Comparison of ENCODE assay signal across 8 cellular contexts in genomic region chr2:62774555-62775366, GRCh38.
A peak's percentile ranks its signal among the peaks of the same experiment; 100 is the strongest.
DNase-seq lines count a peak whose midpoint lies in the region; ATAC-seq, FAIRE-seq and TF ChIP-seq lines count a peak whose summit lies in the region.

No MANE protein-coding gene starts in this region.

- H2AFZ ChIP-seq in GM23338: no peak overlapping the region

- H3K4me3 ChIP-seq in GM23338 (no peak overlapping the region), body of pancreas (no peak overlapping the region), kidney (ENCODE audit: low read length in 2 of 2) (no peak overlapping the region), vagina (no peak overlapping the region)

- H3K27ac ChIP-seq in GM23338 (ENCODE audit: low read depth) (peak overlapping the region; percentile 56; the same call in 1 of the 2 replicates), body of pancreas (peak overlapping the region in 1 of 4 donors; percentile 14), kidney (ENCODE audit: low read depth in 2 of 2, low read length in 2 of 2) (no peak overlapping the region), vagina (no peak overlapping the region)

- H3K36me3 Mint-ChIP-seq in GM23338 (ENCODE audit: low read depth): peaks cover 11% of the 10 kb centered on the region; the same call in 2 of the 3 replicates
- H3K36me3 Mint-ChIP-seq in activated naive CD8-positive, alpha-beta T cell treated with anti-CD3 and anti-CD28 coated beads, Interleukin-2, amount 50 U/mL, for 24 hours (ENCODE audit: low read depth): no peaks in the 10 kb centered on the region

- H3K36me3 ChIP-seq in GM23338 (ENCODE audit: insufficient read depth): no peaks in the 10 kb centered on the region
- no peaks in the 10 kb centered on the region for H3K36me3 ChIP-seq in body of pancreas (replicated peaks in 1 of 2; ENCODE audit: insufficient read depth in 1 of 2, low read depth in 2 of 2)
- no peaks in the 10 kb centered on the region for H3K36me3 ChIP-seq in kidney (ENCODE audit: control insufficient read depth in 1 of 2, insufficient read depth in 2 of 2, low read length in 2 of 2)
- H3K36me3 ChIP-seq in vagina: no peaks in the 10 kb centered on the region

- WGBS in body of pancreas, 2 donors: 47 to 56% methylated on average over 5 of the region's 5 CpGs

- intact Hi-C loops in body of pancreas (cut with DNase I) (no loop called here), kidney (cut with DNase I) (loop anchor here (5.0 kb wide), 1 partner anchor 317 kb away; no protein-coding TSS in a partner anchor), vagina (cut with DNase I) (loop anchor here (1.0 kb wide), 1 partner anchor 317 kb away; no protein-coding TSS in a partner anchor)

- H3K9me3 ChIP-seq in body of pancreas: no peaks in the 10 kb centered on the region
- H3K9me3 ChIP-seq in kidney (ENCODE audit: control insufficient read depth in 1 of 2, low read length in 2 of 2): no peaks in the 10 kb centered on the region
- H3K9me3 ChIP-seq in vagina: no peaks in the 10 kb centered on the region

- no peaks in the 10 kb centered on the region for H3K79me2 ChIP-seq in GM23338 (replicated peaks; ENCODE audit: insufficient read depth)

- no peaks in the 10 kb centered on the region for H3F3A ChIP-seq in GM23338 (replicated peaks; ENCODE audit: low read depth)

- peaks cover 2% of the 10 kb centered on the region for H3K27me3 Mint-ChIP-seq in GM23338 (ENCODE audit: insufficient read depth, low read depth, poor library complexity)
- no peaks in the 10 kb centered on the region for H3K27me3 Mint-ChIP-seq in activated naive CD8-positive, alpha-beta T cell treated with anti-CD3 and anti-CD28 coated beads, Interleukin-2, amount 50 U/mL, for 24 hours

- peak; percentile 96 for FAIRE-seq in kidney (lab: Jason Lieb, UNC)

- H3K4me1 ChIP-seq in GM23338 (ENCODE audit: insufficient read depth) (no peaks in the 10 kb centered on the region; the same call in 1 of the 2 replicates), body of pancreas (no peaks in the 10 kb centered on the region), kidney (ENCODE audit: control insufficient read depth in 1 of 2, insufficient read depth in 1 of 2, low read depth in 1 of 2, low read length in 2 of 2) (no peaks in the 10 kb centered on the region), vagina (no peaks in the 10 kb centered on the region)

- no peak overlapping the region for H3K4me3 Mint-ChIP-seq in GM23338
- no peak overlapping the region for H3K4me3 Mint-ChIP-seq in activated naive CD8-positive, alpha-beta T cell treated with anti-CD3 and anti-CD28 coated beads, Interleukin-2, amount 50 U/mL, for 24 hours

- TF ChIP-seq CTCF in GM23338 (conservative IDR thresholded peaks at IDR 0.05; ENCODE audit: low read depth in 2 of 2): peak; percentile 58 to 88
- TF ChIP-seq CTCF in body of pancreas (IDR thresholded peaks at IDR 0.05): peak; percentile 52 to 90 (median 84)
- TF ChIP-seq CTCF in kidney (IDR thresholded peaks at IDR 0.05; ENCODE audit: borderline replicate concordance, extremely low read depth, insufficient read depth): peak; percentile 70
- peak in 2 of 3 experiments; percentile 47 to 59 for TF ChIP-seq CTCF in vagina (IDR thresholded peaks at IDR 0.05)

- H3K4me2 ChIP-seq in GM23338: no peak overlapping the region

- H3K27ac Mint-ChIP-seq in GM23338: peak overlapping the region; percentile 89
- no peak overlapping the region for H3K27ac Mint-ChIP-seq in activated naive CD8-positive, alpha-beta T cell treated with anti-CD3 and anti-CD28 coated beads, Interleukin-2, amount 50 U/mL, for 24 hours

- peak; percentile 23 for DNase-seq in COR-L47 (lab: John Stamatoyannopoulos, UW)
- peak; percentile 70 for DNase-seq in GM23338 (ENCODE audit: low spot score)
- DNase-seq in NCI-H226: peak; percentile 33
- DNase-seq in body of pancreas: peak in 3 of 4 donors; percentile 30 to 40 (median 33)
- DNase-seq in kidney: no peak
- no peak for DNase-seq in vagina (ENCODE audit: extremely low spot score in 2 of 2)
- DNase-seq in activated naive CD8-positive, alpha-beta T cell treated with anti-CD3 and anti-CD28 coated beads, Interleukin-2, amount 50 U/mL, for 24 hours: no peak

- H3K9me2 ChIP-seq in GM23338 (ENCODE audit: insufficient read depth): no peaks in the 10 kb centered on the region

- H3K27me3 ChIP-seq in GM23338 (ENCODE audit: insufficient read depth): no peaks in the 10 kb centered on the region
- H3K27me3 ChIP-seq in body of pancreas: no peaks in the 10 kb centered on the region
- no peaks in the 10 kb centered on the region for H3K27me3 ChIP-seq in vagina

- peaks cover 10% of the 10 kb centered on the region; the same call in 2 of the 3 replicates for H3K9me3 Mint-ChIP-seq in GM23338
- no peaks in the 10 kb centered on the region for H3K9me3 Mint-ChIP-seq in activated naive CD8-positive, alpha-beta T cell treated with anti-CD3 and anti-CD28 coated beads, Interleukin-2, amount 50 U/mL, for 24 hours

- no peak overlapping the region for H3K9ac ChIP-seq in kidney (ENCODE audit: low read length in 2 of 2)

- peaks cover 9% of the 10 kb centered on the region for H3K4me1 Mint-ChIP-seq in GM23338
- H3K4me1 Mint-ChIP-seq in activated naive CD8-positive, alpha-beta T cell treated with anti-CD3 and anti-CD28 coated beads, Interleukin-2, amount 50 U/mL, for 24 hours: peaks cover 3% of the 10 kb centered on the region

- no peaks in the 10 kb centered on the region; the same call in 1 of the 2 replicates for H4K20me1 ChIP-seq in GM23338 (replicated peaks; ENCODE audit: insufficient read depth)

- TF ChIP-seq POLR2A in body of pancreas (IDR thresholded peaks at IDR 0.05): no peak
- TF ChIP-seq POLR2A in vagina (IDR thresholded peaks at IDR 0.05): no peak

- ATAC-seq in GM23338: peak; percentile 46; the same call in 2 of the 3 replicates
- peak; percentile 82 for ATAC-seq in body of pancreas
- no peak for ATAC-seq in HG02938 (IDR thresholded peaks at IDR 0.05; ENCODE audit: unreplicated experiment)
- no peak for ATAC-seq in activated naive CD8-positive, alpha-beta T cell treated with anti-CD3 and anti-CD28 coated beads, Interleukin-2, amount 50 U/mL, for 24 hours

TF ChIP-seq in GM23338, 12 proteins besides CTCF, POLR2A, EP300 and RAD21 (continues in another document):
- TF ChIP-seq ETS1 (IDR thresholded peaks at IDR 0.05): no peak
- no peak for TF ChIP-seq CREB1 (CRISPR knock-in tag; IDR thresholded peaks at IDR 0.05; ENCODE audit: low read depth)
- no peak for TF ChIP-seq EZH2phosphoT487 (IDR thresholded peaks at IDR 0.05; ENCODE audit: unreplicated experiment)
- no peak for TF ChIP-seq JUNB (IDR thresholded peaks at IDR 0.05; ENCODE audit: unreplicated experiment)
- TF ChIP-seq POLR2AphosphoS5 (IDR thresholded peaks at IDR 0.05; ENCODE audit: low read depth): no peak
- TF ChIP-seq REST (IDR thresholded peaks at IDR 0.05; ENCODE audit: unreplicated experiment): no peak
- TF ChIP-seq ZNF114 (CRISPR knock-in tag; IDR thresholded peaks at IDR 0.05): no peak

Comparison
In these comparisons a context has a peak if more than half of its experiments do, and no peak if none do; other contexts are left out.
1. DNase-seq: peak in COR-L47 (single experiment), GM23338 (single experiment), NCI-H226 (single experiment) and body of pancreas (3 of 4); none in kidney (single experiment), vagina (0 of 2) and activated naive CD8-positive, alpha-beta T cell treated with anti-CD3 and anti-CD28 coated beads, Interleukin-2, amount 50 U/mL, for 24 hours (single experiment).
2. ATAC-seq: peak in GM23338 (single experiment) and body of pancreas (single experiment); none in HG02938 (single experiment) and activated naive CD8-positive, alpha-beta T cell treated with anti-CD3 and anti-CD28 coated beads, Interleukin-2, amount 50 U/mL, for 24 hours (single experiment).
3. Peak in every context shown above with its lines, with median percentiles within 50 percentile points of each other: CTCF ChIP-seq.